20 cellular contexts compared by ENCODE assay signal in genomic region chr5:161406880-161407279, GRCh38.
A peak's percentile ranks its signal among the peaks of the same experiment; 100 is the strongest.
DNase-seq lines count a peak whose midpoint lies in the region; ATAC-seq, FAIRE-seq and TF ChIP-seq lines count a peak whose summit lies in the region.
"Had no signal": no experiment of that assay in that cellular context is flagged by ENCODE, and none has a peak within 500 bp of the region (broad histone marks: within the 10 kb centered on the region; RNA-seq: fewer than 3 reads in every experiment).

No MANE protein-coding gene starts in this region.

- no peak overlapping the region for H3K27ac ChIP-seq in GM23338 (ENCODE audit: low read depth)
- no peak overlapping the region for H3K27ac ChIP-seq in astrocyte (ENCODE audit: low read depth, low read length)
- no peak overlapping the region for H3K27ac ChIP-seq in psoas muscle
- H3K27ac ChIP-seq in substantia nigra (ENCODE audit: low read depth, low read length, poor library complexity, severe bottlenecking) = no peak overlapping the region
- H3K27ac ChIP-seq: KMS-11 had no signal

- FAIRE-seq in astrocyte (lab: Jason Lieb, UNC) = no peak

- DNase-seq in GM23338 (ENCODE audit: low spot score) = no peak
- DNase-seq in astrocyte (ENCODE audit: low read depth) = peak; percentile 0
- peak; percentile 15 for DNase-seq in kidney glomerular epithelial cell (lab: John Stamatoyannopoulos, UW)
- no peak for DNase-seq in omental fat pad (ENCODE audit: low spot score)
- DNase-seq in psoas muscle = no peak
- no peak for DNase-seq in substantia nigra (lab: John Stamatoyannopoulos, UW)
- DNase-seq in activated CD4-positive, alpha-beta T cell treated with anti-CD3 and anti-CD28 coated beads, Interleukin-2, amount 50 U/mL, for 1 hour = no peak
- DNase-seq: BE2C, EL, GOT3, HCEC 1CT, IMR-90, MV-4-11, NCI-H1694 treated with DMSO at 0.1 percent for 48 hours, NCI-H2107, NCI-H446 treated with DMSO at 0.1 percent for 48 hours, NCI-H526 treated with DMSO at 0.1 percent for 48 hours, SHP77 had no signal

- H3K4me2 ChIP-seq in GM23338 (no peak overlapping the region), astrocyte (ENCODE audit: low read length) (no peak overlapping the region)
- H3K4me2 ChIP-seq: KMS-11 had no signal

- ATAC-seq in GM23338 = no peak
- ATAC-seq in omental fat pad (ENCODE audit: low FRiP score) = peak; percentile 73
- ATAC-seq in psoas muscle = no peak
- no peak for ATAC-seq in GM19324 (IDR thresholded peaks at IDR 0.05; ENCODE audit: low FRiP score, unreplicated experiment)

- H3K4me3 Mint-ChIP-seq in GM23338 (no peak overlapping the region), astrocyte (ENCODE audit: unreplicated experiment) (no peak overlapping the region)

- H3K36me3 Mint-ChIP-seq in GM23338 (ENCODE audit: low read depth) (no peaks in the 10 kb centered on the region), astrocyte (ENCODE audit: low read depth, unreplicated experiment) (no peaks in the 10 kb centered on the region)

- no peaks in the 10 kb centered on the region for H3F3A ChIP-seq in GM23338 (replicated peaks; ENCODE audit: low read depth)

- H3K4me1 Mint-ChIP-seq in GM23338 = no peaks in the 10 kb centered on the region
- peaks cover 26% of the 10 kb centered on the region for H3K4me1 Mint-ChIP-seq in astrocyte (ENCODE audit: low read depth, unreplicated experiment)

- H3K36me3 ChIP-seq in GM23338 (ENCODE audit: insufficient read depth) (no peaks in the 10 kb centered on the region), astrocyte (ENCODE audit: insufficient read depth, low read length) (no peaks in the 10 kb centered on the region), psoas muscle (ENCODE audit: insufficient read depth in 1 of 2, low read depth in 1 of 2) (no peaks in the 10 kb centered on the region)
- H3K36me3 ChIP-seq: BE2C had no signal

- no peaks in the 10 kb centered on the region for H3K9me2 ChIP-seq in GM23338 (ENCODE audit: insufficient read depth)

- H3K4me1 ChIP-seq in GM23338 (ENCODE audit: insufficient read depth) (no peaks in the 10 kb centered on the region), astrocyte (ENCODE audit: insufficient read depth, low read length) (no peaks in the 10 kb centered on the region), psoas muscle (peaks cover 3% of the 10 kb centered on the region)
- H3K4me1 ChIP-seq: BE2C had no signal

- H2AFZ ChIP-seq in GM23338 (peak overlapping the region; percentile 49), astrocyte (ENCODE audit: low read depth, low read length) (no peak overlapping the region)

- TF ChIP-seq CTCF in GM23338 (conservative IDR thresholded peaks at IDR 0.05; ENCODE audit: low read depth in 2 of 2) (no peak), astrocyte (IDR thresholded peaks at IDR 0.05; ENCODE audit: insufficient read depth, low read depth, low read length) (no peak), omental fat pad (IDR thresholded peaks at IDR 0.05) (no peak), psoas muscle (IDR thresholded peaks at IDR 0.05) (no peak)

- H3K4me3 ChIP-seq in GM23338 (no peak overlapping the region), astrocyte (ENCODE audit: insufficient read depth, low read depth, low read length) (no peak overlapping the region), psoas muscle (no peak overlapping the region)

- H4K20me1 ChIP-seq in GM23338 (replicated peaks; ENCODE audit: insufficient read depth) (no peaks in the 10 kb centered on the region), astrocyte (ENCODE audit: insufficient read depth, low read length) (no peaks in the 10 kb centered on the region)

- H3K27me3 Mint-ChIP-seq in GM23338 (ENCODE audit: insufficient read depth, low read depth, poor library complexity) = no peaks in the 10 kb centered on the region
- H3K27me3 Mint-ChIP-seq in astrocyte (ENCODE audit: low read depth, unreplicated experiment) = no peaks in the 10 kb centered on the region

- H3K79me2 ChIP-seq in GM23338 (replicated peaks; ENCODE audit: insufficient read depth) (no peaks in the 10 kb centered on the region), astrocyte (ENCODE audit: insufficient read depth, low read length) (no peaks in the 10 kb centered on the region)

- no peak overlapping the region for H3K9ac ChIP-seq in astrocyte (ENCODE audit: low read length)
- H3K9ac ChIP-seq: KMS-11 had no signal

- H3K27ac Mint-ChIP-seq in GM23338 = no peak overlapping the region
- H3K27ac Mint-ChIP-seq in astrocyte (ENCODE audit: unreplicated experiment) = peak overlapping the region; percentile 92

- 22 to 26% (median 25%) methylated on average over 3 of the region's 3 CpGs for WGBS in psoas muscle, 3 donors

- H3K27me3 ChIP-seq in GM23338 (ENCODE audit: insufficient read depth) (no peaks in the 10 kb centered on the region), astrocyte (ENCODE audit: insufficient read depth, low read length) (no peaks in the 10 kb centered on the region), psoas muscle (ENCODE audit: insufficient read depth in 3 of 3, low read length in 2 of 3) (no peaks in the 10 kb centered on the region)
- H3K27me3 ChIP-seq: BE2C had no signal

- intact Hi-C loops in psoas muscle (cut with DNase I) = no loop called here

- H3K9me3 Mint-ChIP-seq in GM23338 (no peaks in the 10 kb centered on the region), astrocyte (ENCODE audit: unreplicated experiment) (no peaks in the 10 kb centered on the region)

- H3K9me3 ChIP-seq in astrocyte (ENCODE audit: insufficient read depth, low read depth, low read length) (no peaks in the 10 kb centered on the region), psoas muscle (no peaks in the 10 kb centered on the region)
- H3K9me3 ChIP-seq: BE2C had no signal

TF ChIP-seq in GM23338, 12 proteins besides CTCF, POLR2A, EP300 and RAD21 (continues in another document):
- no peak for TF ChIP-seq EZH2phosphoT487 (IDR thresholded peaks at IDR 0.05; ENCODE audit: unreplicated experiment)
- no peak for TF ChIP-seq ZNF114 (CRISPR knock-in tag; IDR thresholded peaks at IDR 0.05)
- TF ChIP-seq, protein P1, sequence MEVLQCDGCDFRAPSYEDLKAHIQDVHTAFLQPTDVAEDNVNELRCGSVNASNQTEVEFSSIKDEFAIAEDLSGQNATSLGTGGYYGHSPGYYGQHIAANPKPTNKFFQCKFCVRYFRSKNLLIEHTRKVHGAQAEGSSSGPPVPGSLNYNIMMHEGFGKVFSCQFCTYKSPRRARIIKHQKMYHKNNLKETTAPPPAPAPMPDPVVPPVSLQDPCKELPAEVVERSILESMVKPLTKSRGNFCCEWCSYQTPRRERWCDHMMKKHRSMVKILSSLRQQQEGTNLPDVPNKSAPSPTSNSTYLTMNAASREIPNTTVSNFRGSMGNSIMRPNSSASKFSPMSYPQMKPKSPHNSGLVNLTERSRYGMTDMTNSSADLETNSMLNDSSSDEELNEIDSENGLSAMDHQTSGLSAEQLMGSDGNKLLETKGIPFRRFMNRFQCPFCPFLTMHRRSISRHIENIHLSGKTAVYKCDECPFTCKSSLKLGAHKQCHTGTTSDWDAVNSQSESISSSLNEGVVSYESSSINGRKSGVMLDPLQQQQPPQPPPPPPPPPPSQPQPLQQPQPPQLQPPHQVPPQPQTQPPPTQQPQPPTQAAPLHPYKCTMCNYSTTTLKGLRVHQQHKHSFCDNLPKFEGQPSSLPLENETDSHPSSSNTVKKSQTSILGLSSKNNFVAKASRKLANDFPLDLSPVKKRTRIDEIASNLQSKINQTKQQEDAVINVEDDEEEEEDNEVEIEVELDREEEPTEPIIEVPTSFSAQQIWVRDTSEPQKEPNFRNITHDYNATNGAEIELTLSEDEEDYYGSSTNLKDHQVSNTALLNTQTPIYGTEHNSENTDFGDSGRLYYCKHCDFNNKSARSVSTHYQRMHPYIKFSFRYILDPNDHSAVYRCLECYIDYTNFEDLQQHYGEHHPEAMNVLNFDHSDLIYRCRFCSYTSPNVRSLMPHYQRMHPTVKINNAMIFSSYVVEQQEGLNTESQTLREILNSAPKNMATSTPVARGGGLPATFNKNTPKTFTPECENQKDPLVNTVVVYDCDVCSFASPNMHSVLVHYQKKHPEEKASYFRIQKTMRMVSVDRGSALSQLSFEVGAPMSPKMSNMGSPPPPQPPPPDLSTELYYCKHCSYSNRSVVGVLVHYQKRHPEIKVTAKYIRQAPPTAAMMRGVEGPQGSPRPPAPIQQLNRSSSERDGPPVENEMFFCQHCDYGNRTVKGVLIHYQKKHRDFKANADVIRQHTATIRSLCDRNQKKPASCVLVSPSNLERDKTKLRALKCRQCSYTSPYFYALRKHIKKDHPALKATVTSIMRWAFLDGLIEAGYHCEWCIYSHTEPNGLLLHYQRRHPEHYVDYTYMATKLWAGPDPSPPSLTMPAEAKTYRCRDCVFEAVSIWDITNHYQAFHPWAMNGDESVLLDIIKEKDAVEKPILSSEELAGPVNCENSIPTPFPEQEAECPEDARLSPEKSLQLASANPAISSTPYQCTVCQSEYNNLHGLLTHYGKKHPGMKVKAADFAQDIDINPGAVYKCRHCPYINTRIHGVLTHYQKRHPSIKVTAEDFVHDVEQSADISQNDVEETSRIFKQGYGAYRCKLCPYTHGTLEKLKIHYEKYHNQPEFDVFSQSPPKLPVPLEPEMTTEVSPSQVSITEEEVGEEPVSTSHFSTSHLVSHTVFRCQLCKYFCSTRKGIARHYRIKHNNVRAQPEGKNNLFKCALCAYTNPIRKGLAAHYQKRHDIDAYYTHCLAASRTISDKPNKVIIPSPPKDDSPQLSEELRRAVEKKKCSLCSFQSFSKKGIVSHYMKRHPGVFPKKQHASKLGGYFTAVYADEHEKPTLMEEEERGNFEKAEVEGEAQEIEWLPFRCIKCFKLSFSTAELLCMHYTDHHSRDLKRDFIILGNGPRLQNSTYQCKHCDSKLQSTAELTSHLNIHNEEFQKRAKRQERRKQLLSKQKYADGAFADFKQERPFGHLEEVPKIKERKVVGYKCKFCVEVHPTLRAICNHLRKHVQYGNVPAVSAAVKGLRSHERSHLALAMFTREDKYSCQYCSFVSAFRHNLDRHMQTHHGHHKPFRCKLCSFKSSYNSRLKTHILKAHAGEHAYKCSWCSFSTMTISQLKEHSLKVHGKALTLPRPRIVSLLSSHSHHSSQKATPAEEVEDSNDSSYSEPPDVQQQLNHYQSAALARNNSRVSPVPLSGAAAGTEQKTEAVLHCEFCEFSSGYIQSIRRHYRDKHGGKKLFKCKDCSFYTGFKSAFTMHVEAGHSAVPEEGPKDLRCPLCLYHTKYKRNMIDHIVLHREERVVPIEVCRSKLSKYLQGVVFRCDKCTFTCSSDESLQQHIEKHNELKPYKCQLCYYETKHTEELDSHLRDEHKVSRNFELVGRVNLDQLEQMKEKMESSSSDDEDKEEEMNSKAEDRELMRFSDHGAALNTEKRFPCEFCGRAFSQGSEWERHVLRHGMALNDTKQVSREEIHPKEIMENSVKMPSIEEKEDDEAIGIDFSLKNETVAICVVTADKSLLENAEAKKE (CRISPR knock-in tag; IDR thresholded peaks at IDR 0.05) = no peak
- no peak for TF ChIP-seq ZNF331 (CRISPR knock-in tag; IDR thresholded peaks at IDR 0.05; ENCODE audit: low read depth)
- no peak for TF ChIP-seq STAT1 (IDR thresholded peaks at IDR 0.05; ENCODE audit: unreplicated experiment)
- TF ChIP-seq POLR2AphosphoS5 (IDR thresholded peaks at IDR 0.05; ENCODE audit: low read depth) = no peak
- no peak for TF ChIP-seq EZH2 (IDR thresholded peaks at IDR 0.05; ENCODE audit: low read depth, unreplicated experiment)

Comparison
In these comparisons a context has a peak if more than half of its experiments do, and no peak if none do; other contexts are left out.
1. DNase-seq: peak in astrocyte (single experiment) and kidney glomerular epithelial cell (single experiment); none in GM23338 (single experiment), omental fat pad (single experiment), psoas muscle (0 of 2), substantia nigra (0 of 49) and activated CD4-positive, alpha-beta T cell treated with anti-CD3 and anti-CD28 coated beads, Interleukin-2, amount 50 U/mL, for 1 hour (single experiment).